8 cellular contexts compared by ENCODE assay signal in genomic region chr11:102430158-102430836, GRCh38. TPM values are rescaled to one million over a fixed set of nuclear protein-coding genes. Genes with fewer than 3 reads are reported as not detected.
DNase-seq lines count a peak whose midpoint lies in the region; ATAC-seq and FAIRE-seq lines count a peak whose summit lies in the region.

No MANE protein-coding gene starts in this region.

- H3K36me3 Mint-ChIP-seq in activated naive CD4-positive, alpha-beta T cell treated with anti-CD3 and anti-CD28 coated beads, Interleukin-2, amount 50 U/mL, for 24 hours = peaks cover 43% of the 10 kb centered on the region
- peaks cover 17 to 28% of the 10 kb centered on the region in 2 donors for H3K36me3 Mint-ChIP-seq in naive B cell

- H3K4me3 Mint-ChIP-seq in activated naive CD4-positive, alpha-beta T cell treated with anti-CD3 and anti-CD28 coated beads, Interleukin-2, amount 50 U/mL, for 24 hours = peak overlapping the region; percentile 70
- H3K4me3 Mint-ChIP-seq in naive B cell = peak overlapping the region; percentile 8 to 66 (median 47)

- peak; percentile 81 for ATAC-seq in HG02870 (IDR thresholded peaks at IDR 0.05; ENCODE audit: unreplicated experiment)
- ATAC-seq in naive B cell (ENCODE audit: low read depth in 2 of 2) = peak; percentile 84 to 87

- H3K27ac Mint-ChIP-seq in activated naive CD4-positive, alpha-beta T cell treated with anti-CD3 and anti-CD28 coated beads, Interleukin-2, amount 50 U/mL, for 24 hours = peak overlapping the region; percentile 94
- peak overlapping the region; percentile 19 to 96 (median 90) for H3K27ac Mint-ChIP-seq in naive B cell

- no peak for DNase-seq in activated naive CD4-positive, alpha-beta T cell treated with anti-CD3 and anti-CD28 coated beads, Interleukin-2, amount 50 U/mL, for 16 hours
- peak; percentile 26 for DNase-seq in RPMI7951 (ENCODE audit: low read depth)
- DNase-seq in naive B cell = peak; percentile 44
- DNase-seq in activated effector memory CD4-positive, alpha-beta T cell treated with Interleukin-2 at 50 U/mL for 16 hours = no peak
- no peak for DNase-seq in frontal cortex (ENCODE audit: low spot score in 2 of 2)
- no peak for DNase-seq in NOMO-1 treated with dmso at 0.1 percent for 144 hours (lab: John Stamatoyannopoulos, UW; ENCODE audit: unreplicated experiment)

- peaks cover 84% of the 10 kb centered on the region for H3K4me1 Mint-ChIP-seq in activated naive CD4-positive, alpha-beta T cell treated with anti-CD3 and anti-CD28 coated beads, Interleukin-2, amount 50 U/mL, for 24 hours
- H3K4me1 Mint-ChIP-seq in naive B cell = peaks cover 50 to 63% (median 52%) of the 10 kb centered on the region in 3 donors

- H3K9me3 Mint-ChIP-seq in activated naive CD4-positive, alpha-beta T cell treated with anti-CD3 and anti-CD28 coated beads, Interleukin-2, amount 50 U/mL, for 24 hours = peaks cover 5% of the 10 kb centered on the region
- peaks cover 3 to 17% (median 7%) of the 10 kb centered on the region in 7 donors for H3K9me3 Mint-ChIP-seq in naive B cell

- FAIRE-seq in frontal cortex (lab: Jason Lieb, UNC) = no peak

- no peaks in the 10 kb centered on the region for H3K27me3 Mint-ChIP-seq in activated naive CD4-positive, alpha-beta T cell treated with anti-CD3 and anti-CD28 coated beads, Interleukin-2, amount 50 U/mL, for 24 hours
- H3K27me3 Mint-ChIP-seq in naive B cell = no peaks in the 10 kb centered on the region

RNA-seq across cellular contexts. Expression of gene TMEM123, which starts 22.3 kb away (rescaled TPM):
- 188 and 257 TPM in 2 replicates for total RNA-seq in RPMI7951 (2014; rRNA removed; shearing (Covaris generic))
- 100 to 1,000 TPM; 429 to 518 (median 477) TPM for polyA plus RNA-seq in naive B cell (ENCODE audit: low read depth in 6 of 6)
- 109 TPM for total RNA-seq in frontal cortex

Comparison
In these comparisons a context has a peak if more than half of its experiments do, and no peak if none do; other contexts are left out.
1. DNase-seq: peak in RPMI7951 (single experiment) and naive B cell (single experiment); none in activated naive CD4-positive, alpha-beta T cell treated with anti-CD3 and anti-CD28 coated beads, Interleukin-2, amount 50 U/mL, for 16 hours (single experiment), activated effector memory CD4-positive, alpha-beta T cell treated with Interleukin-2 at 50 U/mL for 16 hours (single experiment), frontal cortex (0 of 2) and NOMO-1 treated with dmso at 0.1 percent for 144 hours (single experiment).